In the genomic region with DNA sequence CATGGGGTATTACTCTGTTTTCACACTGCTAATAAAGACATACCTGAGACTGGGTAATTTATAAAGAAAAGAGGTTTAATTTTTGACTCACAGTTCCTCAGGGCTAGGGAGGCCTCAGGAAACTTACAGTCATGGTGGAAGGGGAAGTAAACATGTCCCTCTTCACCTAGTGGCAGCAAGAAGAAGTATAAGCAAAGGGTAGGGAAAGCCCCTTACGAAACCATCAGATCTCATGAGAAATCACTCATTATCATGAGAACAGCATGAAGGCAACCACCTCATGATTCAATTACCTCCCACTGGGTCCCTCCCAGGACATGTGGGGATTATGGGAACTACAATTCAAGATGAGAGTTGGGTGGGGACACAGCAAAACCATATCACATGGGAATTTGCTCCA, we compare ENCODE assay signal across 7 cellular contexts. TPM values are rescaled to one million over a fixed set of nuclear protein-coding genes. Genes with fewer than 3 reads are reported as not detected.
"Had no signal": no experiment of that assay in that cellular context is flagged by ENCODE, and none has a peak within 500 bp of the region (broad histone marks: within the 10 kb centered on the region; RNA-seq: fewer than 3 reads in every experiment).

No MANE protein-coding gene starts in this region.

RNA-seq across cellular contexts. Expression of gene SLC9A2, which starts 56.8 kb away (rescaled TPM):
- total RNA-seq: activated CD4-positive, alpha-beta memory T cell treated with anti-CD3 and anti-CD28 coated beads, Interleukin-2, amount 10 ng/mL, durations not matched to agents 7 days and 5 days; activated CD4-positive, alpha-beta T cell treated with anti-CD3 and anti-CD28 coated beads, Interleukin-2, amount 10 ng/mL, durations not matched to agents 7 days and 5 days; activated T-helper 2 cell treated with anti-CD3 and anti-CD28 coated beads, Interferon-gamma antibody, Interleukin-2, Interleukin-4, amounts not matched to agents 10 μg/mL and 5 μg/mL and 100 μg/mL, durations not matched to agents 14 hours and 24 hours and 36 hours; ascending aorta; dermis microvascular lymphatic vessel endothelial cell; T-helper 17 cell had no signal
- polyA plus RNA-seq: cardiac muscle cell had no signal
